ENCODE assay signal across 11 cellular contexts in the genomic region with DNA sequence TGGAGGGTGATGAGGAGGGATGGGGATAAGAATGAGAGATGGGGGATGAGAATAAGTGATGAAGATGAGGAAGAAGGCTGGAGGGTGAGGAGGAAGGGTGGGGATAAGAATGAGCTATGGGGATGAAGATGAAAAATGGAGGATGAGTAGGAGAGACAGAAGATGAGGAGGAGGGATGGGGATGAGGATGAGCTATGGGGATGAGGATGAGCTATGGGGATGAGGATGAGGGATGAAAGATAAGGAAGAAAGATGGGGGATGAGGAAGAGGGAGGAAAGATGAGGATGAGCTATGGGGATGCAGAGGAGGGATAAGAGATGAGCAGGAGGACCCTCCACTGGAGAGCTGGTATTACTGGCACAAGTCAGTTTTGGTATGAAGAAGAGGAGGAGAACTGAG.
"Had no signal": no experiment of that assay in that cellular context is flagged by ENCODE, and none has a peak within 500 bp of the region (broad histone marks: within the 10 kb centered on the region; RNA-seq: fewer than 3 reads in every experiment).

No MANE protein-coding gene starts in this region.

- H3K27ac ChIP-seq: GM23248 had no signal

- H3K4me1 ChIP-seq: HAP-1 had no signal

- ATAC-seq: GM23338, HCT116 had no signal

- H3K4me2 ChIP-seq: GM23338 had no signal

- DNase-seq: GM23248, GOT3, H7, H9, HCEC 1CT, HFFc6 had no signal

- H3K4me3 ChIP-seq: GM23248, GM23338, HAP-1 had no signal

- H3K36me3 ChIP-seq: HAP-1 had no signal

- H2AFZ ChIP-seq: GM23248, GM23338 had no signal

- FAIRE-seq: H1, H54 had no signal

- H3K9ac ChIP-seq: GM23248 had no signal

- H3K9me3 ChIP-seq: HAP-1 had no signal
